Comparison of ENCODE assay signal across 8 cellular contexts in genomic region chr6:227074-227782, GRCh38.
A peak's percentile ranks its signal among the peaks of the same experiment; 100 is the strongest.
DNase-seq lines count a peak whose midpoint lies in the region; ATAC-seq, FAIRE-seq and TF ChIP-seq lines count a peak whose summit lies in the region.

No MANE protein-coding gene starts in this region.

- FAIRE-seq in frontal cortex (lab: Jason Lieb, UNC) = no peak

- no peak overlapping the region for H3K27ac Mint-ChIP-seq in glutamatergic neuron (ENCODE audit: unreplicated experiment)

- H3K4me3 Mint-ChIP-seq in glutamatergic neuron (ENCODE audit: unreplicated experiment) = no peak overlapping the region

- H3K36me3 Mint-ChIP-seq in glutamatergic neuron (ENCODE audit: unreplicated experiment) = no peaks in the 10 kb centered on the region

- no peaks in the 10 kb centered on the region for H3K27me3 Mint-ChIP-seq in glutamatergic neuron (ENCODE audit: unreplicated experiment)

- peak; percentile 15 for ATAC-seq in GM19438 (IDR thresholded peaks at IDR 0.05; ENCODE audit: low read depth, unreplicated experiment)
- ATAC-seq in HG03439 (IDR thresholded peaks at IDR 0.05; ENCODE audit: unreplicated experiment) = peak; percentile 37

- no peaks in the 10 kb centered on the region for H3K9me3 Mint-ChIP-seq in glutamatergic neuron (ENCODE audit: unreplicated experiment)

- TF ChIP-seq CTCF in GM12864 (IDR thresholded peaks at IDR 0.05; ENCODE audit: low read depth, low read length, missing control alignments) = peak; percentile 59
- no peak for TF ChIP-seq CTCF in glutamatergic neuron (IDR thresholded peaks at IDR 0.05; ENCODE audit: partially characterized antibody, unreplicated experiment)

- H3K4me3 ChIP-seq in GM12864 (ENCODE audit: low read depth, low read length) = no peak overlapping the region

- DNase-seq in GM12864 (ENCODE audit: low read depth) (no peak), frontal cortex (ENCODE audit: low spot score in 2 of 2) (peak; percentile 49 to 65), NCI-H1048 (lab: John Stamatoyannopoulos, UW) (no peak), Kasumi-1 (lab: John Stamatoyannopoulos, UW) (no peak), NCI-H1105 (lab: John Stamatoyannopoulos, UW) (no peak), glutamatergic neuron (no peak)

- H3K4me1 Mint-ChIP-seq in glutamatergic neuron (ENCODE audit: low read depth, unreplicated experiment) = peaks cover 12% of the 10 kb centered on the region

Comparison
In these comparisons a context has a peak if more than half of its experiments do, and no peak if none do; other contexts are left out.
1. DNase-seq: peak in frontal cortex (2 of 2); none in GM12864 (single experiment), NCI-H1048 (single experiment), Kasumi-1 (0 of 2), NCI-H1105 (single experiment) and glutamatergic neuron (single experiment).